8 cellular contexts compared by ENCODE assay signal in genomic region chr1:113390871-113391642, GRCh38. TPM values are rescaled to one million over a fixed set of nuclear protein-coding genes. Genes with fewer than 3 reads are reported as not detected.
DNase-seq lines count a peak whose midpoint lies in the region; ATAC-seq and TF ChIP-seq lines count a peak whose summit lies in the region.

No MANE protein-coding gene starts in this region.

- peaks cover 13% of the 10 kb centered on the region for H3K79me2 ChIP-seq in fibroblast of lung (ENCODE audit: control insufficient read depth, insufficient read depth, low read length)

- H3K27me3 ChIP-seq in fibroblast of lung (ENCODE audit: control insufficient read depth, insufficient read depth, low read length) (no peaks in the 10 kb centered on the region), thoracic aorta (replicated peaks; ENCODE audit: insufficient read depth) (no peaks in the 10 kb centered on the region)

- H3K4me2 ChIP-seq in fibroblast of lung (ENCODE audit: extremely low read depth, insufficient read depth, low read length): peak overlapping the region; percentile 97

- H3K9me3 ChIP-seq in fibroblast of lung (ENCODE audit: control insufficient read depth, insufficient read depth, low read depth, low read length): no peaks in the 10 kb centered on the region
- H3K9me3 ChIP-seq in thoracic aorta: no peaks in the 10 kb centered on the region

- peak in 1 of 2 donors; percentile 10 for ATAC-seq in natural killer cell treated with Interleukin-12 subunit alpha and Interleukin-12 subunit beta and Interleukin-15 and Interleukin-18, amount 100 ng/mL, for 72 hours
- no peak for ATAC-seq in thoracic aorta (ENCODE audit: insufficient number of reproducible peaks, low FRiP score, low read depth)

- H3K27me3 Mint-ChIP-seq in activated T-cell treated with anti-CD3 and anti-CD28 coated beads, Interleukin-2, amount 50 U/mL, for 24 hours: peaks cover 15% of the 10 kb centered on the region
- peaks cover 24 to 47% of the 10 kb centered on the region in 2 donors for H3K27me3 Mint-ChIP-seq in natural killer cell treated with Interleukin-12 subunit alpha and Interleukin-12 subunit beta and Interleukin-15 and Interleukin-18, amount 100 ng/mL, for 72 hours

- H3K4me1 ChIP-seq in fibroblast of lung (ENCODE audit: control insufficient read depth, extremely low read depth, insufficient read depth, low read length): peaks cover 6% of the 10 kb centered on the region
- peaks cover 8 to 34% of the 10 kb centered on the region in 2 donors for H3K4me1 ChIP-seq in thoracic aorta (ENCODE audit: control insufficient read depth in 1 of 2, low read depth in 2 of 2)

- peak overlapping the region; percentile 63 for H2AFZ ChIP-seq in fibroblast of lung (ENCODE audit: low read length)

- peak overlapping the region; percentile 62 for H3K27ac Mint-ChIP-seq in activated T-cell treated with anti-CD3 and anti-CD28 coated beads, Interleukin-2, amount 50 U/mL, for 24 hours
- H3K27ac Mint-ChIP-seq in natural killer cell treated with Interleukin-12 subunit alpha and Interleukin-12 subunit beta and Interleukin-15 and Interleukin-18, amount 100 ng/mL, for 72 hours: no peak overlapping the region

- H3K4me3 ChIP-seq in fibroblast of lung (replicated peaks in 1 of 4; ENCODE audit: control extremely low read depth in 1 of 4, insufficient read depth in 1 of 4, low read depth in 3 of 4, low read length in 4 of 4): peak overlapping the region; percentile 73 to 93 (median 82)
- H3K4me3 ChIP-seq in thoracic aorta: peak overlapping the region; percentile 98

- peak overlapping the region; percentile 92 for H3K4me3 Mint-ChIP-seq in activated T-cell treated with anti-CD3 and anti-CD28 coated beads, Interleukin-2, amount 50 U/mL, for 24 hours
- peak overlapping the region; percentile 92 for H3K4me3 Mint-ChIP-seq in natural killer cell treated with Interleukin-12 subunit alpha and Interleukin-12 subunit beta and Interleukin-15 and Interleukin-18, amount 100 ng/mL, for 72 hours

- peak; percentile 13 for DNase-seq in SKM-1 treated with dmso at 0.1 percent for 144 hours (lab: John Stamatoyannopoulos, UW; ENCODE audit: unreplicated experiment)
- DNase-seq in SKM-1 (lab: John Stamatoyannopoulos, UW; ENCODE audit: unreplicated experiment): no peak
- peak; percentile 45 to 88 for DNase-seq in NCI-H526 (lab: John Stamatoyannopoulos, UW)
- peak; percentile 74 for DNase-seq in activated T-cell treated with anti-CD3 and anti-CD28 coated beads, Interleukin-2, amount 50 U/mL, for 24 hours
- DNase-seq in fibroblast of lung (ENCODE audit: low read depth in 2 of 2): peak in 1 of 2 donors; percentile 25
- DNase-seq in natural killer cell treated with Interleukin-12 subunit alpha and Interleukin-12 subunit beta and Interleukin-15 and Interleukin-18, amount 100 ng/mL, for 72 hours (ENCODE audit: low spot score): no peak
- no peak for DNase-seq in thoracic aorta (ENCODE audit: low spot score)
- DNase-seq in foreskin melanocyte: no peak

- peak overlapping the region; percentile 84 for H3K9ac ChIP-seq in fibroblast of lung (ENCODE audit: insufficient read depth, low read length)

- no peaks in the 10 kb centered on the region for H4K20me1 ChIP-seq in fibroblast of lung (ENCODE audit: control insufficient read depth, extremely low read depth, insufficient read depth, low read length)

- H3K36me3 ChIP-seq in fibroblast of lung (ENCODE audit: control insufficient read depth, insufficient read depth, low read length): no peaks in the 10 kb centered on the region
- no peaks in the 10 kb centered on the region for H3K36me3 ChIP-seq in thoracic aorta

- H3K4me1 Mint-ChIP-seq in activated T-cell treated with anti-CD3 and anti-CD28 coated beads, Interleukin-2, amount 50 U/mL, for 24 hours (ENCODE audit: low read depth): peaks cover 27% of the 10 kb centered on the region
- H3K4me1 Mint-ChIP-seq in natural killer cell treated with Interleukin-12 subunit alpha and Interleukin-12 subunit beta and Interleukin-15 and Interleukin-18, amount 100 ng/mL, for 72 hours (ENCODE audit: low read depth in 2 of 2): peaks cover 17 to 24% of the 10 kb centered on the region in 2 donors

- peaks cover 8% of the 10 kb centered on the region for H3K36me3 Mint-ChIP-seq in activated T-cell treated with anti-CD3 and anti-CD28 coated beads, Interleukin-2, amount 50 U/mL, for 24 hours (ENCODE audit: low read depth)
- no peaks in the 10 kb centered on the region for H3K36me3 Mint-ChIP-seq in natural killer cell treated with Interleukin-12 subunit alpha and Interleukin-12 subunit beta and Interleukin-15 and Interleukin-18, amount 100 ng/mL, for 72 hours

- H3K9me3 Mint-ChIP-seq in activated T-cell treated with anti-CD3 and anti-CD28 coated beads, Interleukin-2, amount 50 U/mL, for 24 hours: peaks cover 6% of the 10 kb centered on the region
- H3K9me3 Mint-ChIP-seq in natural killer cell treated with Interleukin-12 subunit alpha and Interleukin-12 subunit beta and Interleukin-15 and Interleukin-18, amount 100 ng/mL, for 72 hours: peaks cover 3% of the 10 kb centered on the region

- TF ChIP-seq CTCF in fibroblast of lung (conservative IDR thresholded peaks at IDR 0.05 in 1 of 2, IDR thresholded peaks at IDR 0.05 in 1 of 2; ENCODE audit: low read depth in 1 of 2, low read length in 2 of 2): peak in 1 of 2 donors; percentile 2
- TF ChIP-seq CTCF in thoracic aorta (IDR thresholded peaks at IDR 0.05): no peak

- H3K27ac ChIP-seq in fibroblast of lung (ENCODE audit: insufficient read depth, low read length) (peak overlapping the region; percentile 80), thoracic aorta (peak overlapping the region; percentile 75 to 78)

RNA-seq across cellular contexts. Expression of gene MAGI3, which starts 0.7 kb away (rescaled TPM):
- 7.4 and 9.2 TPM in 2 replicates for total RNA-seq in fibroblast of lung
- 5.1 and 5.8 TPM in 2 replicates for polyA plus RNA-seq in fibroblast of lung
- 4.0 TPM in 2 replicates for polyA plus RNA-seq in fibroblast of lung (2012)
- polyA minus RNA-seq in fibroblast of lung (ENCODE audit: low replicate concordance): 2.0 and 6.3 TPM in 2 replicates
- 1 to 10 TPM; 1.5 to 3.5 TPM for total RNA-seq in natural killer cell treated with Interleukin-12 subunit alpha and Interleukin-12 subunit beta and Interleukin-15 and Interleukin-18, amount 100 ng/mL, for 72 hours
- 10 to 100 TPM; 23.4 to 29.4 TPM for total RNA-seq in thoracic aorta

Comparison
In these comparisons a context has a peak if more than half of its experiments do, and no peak if none do; other contexts are left out.
1. DNase-seq: peak in SKM-1 treated with dmso at 0.1 percent for 144 hours (single experiment), NCI-H526 (2 of 2) and activated T-cell treated with anti-CD3 and anti-CD28 coated beads, Interleukin-2, amount 50 U/mL, for 24 hours (single experiment); none in SKM-1 (single experiment), natural killer cell treated with Interleukin-12 subunit alpha and Interleukin-12 subunit beta and Interleukin-15 and Interleukin-18, amount 100 ng/mL, for 72 hours (single experiment), thoracic aorta (single experiment) and foreskin melanocyte (single experiment).